ENCODE assay signal across 2 cellular contexts in the genomic region with DNA sequence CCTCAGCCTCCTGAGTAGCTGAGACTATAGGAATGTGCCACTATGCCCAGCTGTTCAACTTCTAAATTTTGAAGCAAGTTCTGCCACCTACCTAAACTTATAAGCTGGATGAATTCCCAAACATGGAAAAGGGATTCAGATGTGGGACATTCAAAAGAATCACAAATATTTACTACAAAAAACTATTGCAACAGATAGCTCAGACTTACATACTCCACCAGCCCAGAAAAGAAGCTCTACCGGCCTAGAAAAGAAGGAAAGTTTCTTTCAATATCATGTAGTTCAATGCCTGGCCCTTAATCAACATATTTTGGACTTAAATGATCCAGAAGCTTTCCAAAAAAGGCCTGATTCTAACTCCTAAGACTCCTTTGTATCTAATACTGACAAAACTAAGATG.
TF ChIP-seq lines count a peak whose summit lies in the region.

No MANE protein-coding gene starts in this region.

TF ChIP-seq in A549, 52 proteins besides CTCF, POLR2A, EP300 and RAD21 (continued from another document):
- TF ChIP-seq, protein P1, sequence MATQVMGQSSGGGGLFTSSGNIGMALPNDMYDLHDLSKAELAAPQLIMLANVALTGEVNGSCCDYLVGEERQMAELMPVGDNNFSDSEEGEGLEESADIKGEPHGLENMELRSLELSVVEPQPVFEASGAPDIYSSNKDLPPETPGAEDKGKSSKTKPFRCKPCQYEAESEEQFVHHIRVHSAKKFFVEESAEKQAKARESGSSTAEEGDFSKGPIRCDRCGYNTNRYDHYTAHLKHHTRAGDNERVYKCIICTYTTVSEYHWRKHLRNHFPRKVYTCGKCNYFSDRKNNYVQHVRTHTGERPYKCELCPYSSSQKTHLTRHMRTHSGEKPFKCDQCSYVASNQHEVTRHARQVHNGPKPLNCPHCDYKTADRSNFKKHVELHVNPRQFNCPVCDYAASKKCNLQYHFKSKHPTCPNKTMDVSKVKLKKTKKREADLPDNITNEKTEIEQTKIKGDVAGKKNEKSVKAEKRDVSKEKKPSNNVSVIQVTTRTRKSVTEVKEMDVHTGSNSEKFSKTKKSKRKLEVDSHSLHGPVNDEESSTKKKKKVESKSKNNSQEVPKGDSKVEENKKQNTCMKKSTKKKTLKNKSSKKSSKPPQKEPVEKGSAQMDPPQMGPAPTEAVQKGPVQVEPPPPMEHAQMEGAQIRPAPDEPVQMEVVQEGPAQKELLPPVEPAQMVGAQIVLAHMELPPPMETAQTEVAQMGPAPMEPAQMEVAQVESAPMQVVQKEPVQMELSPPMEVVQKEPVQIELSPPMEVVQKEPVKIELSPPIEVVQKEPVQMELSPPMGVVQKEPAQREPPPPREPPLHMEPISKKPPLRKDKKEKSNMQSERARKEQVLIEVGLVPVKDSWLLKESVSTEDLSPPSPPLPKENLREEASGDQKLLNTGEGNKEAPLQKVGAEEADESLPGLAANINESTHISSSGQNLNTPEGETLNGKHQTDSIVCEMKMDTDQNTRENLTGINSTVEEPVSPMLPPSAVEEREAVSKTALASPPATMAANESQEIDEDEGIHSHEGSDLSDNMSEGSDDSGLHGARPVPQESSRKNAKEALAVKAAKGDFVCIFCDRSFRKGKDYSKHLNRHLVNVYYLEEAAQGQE (IDR thresholded peaks at IDR 0.05) = no peak
- TF ChIP-seq JUNB (IDR thresholded peaks at IDR 0.05) (no peak), HOXB5 (CRISPR knock-in tag; IDR thresholded peaks at IDR 0.05) (no peak)

TF ChIP-seq in GM23338, 12 proteins besides CTCF, POLR2A, EP300 and RAD21 (continued from another document):
- TF ChIP-seq, protein P2, sequence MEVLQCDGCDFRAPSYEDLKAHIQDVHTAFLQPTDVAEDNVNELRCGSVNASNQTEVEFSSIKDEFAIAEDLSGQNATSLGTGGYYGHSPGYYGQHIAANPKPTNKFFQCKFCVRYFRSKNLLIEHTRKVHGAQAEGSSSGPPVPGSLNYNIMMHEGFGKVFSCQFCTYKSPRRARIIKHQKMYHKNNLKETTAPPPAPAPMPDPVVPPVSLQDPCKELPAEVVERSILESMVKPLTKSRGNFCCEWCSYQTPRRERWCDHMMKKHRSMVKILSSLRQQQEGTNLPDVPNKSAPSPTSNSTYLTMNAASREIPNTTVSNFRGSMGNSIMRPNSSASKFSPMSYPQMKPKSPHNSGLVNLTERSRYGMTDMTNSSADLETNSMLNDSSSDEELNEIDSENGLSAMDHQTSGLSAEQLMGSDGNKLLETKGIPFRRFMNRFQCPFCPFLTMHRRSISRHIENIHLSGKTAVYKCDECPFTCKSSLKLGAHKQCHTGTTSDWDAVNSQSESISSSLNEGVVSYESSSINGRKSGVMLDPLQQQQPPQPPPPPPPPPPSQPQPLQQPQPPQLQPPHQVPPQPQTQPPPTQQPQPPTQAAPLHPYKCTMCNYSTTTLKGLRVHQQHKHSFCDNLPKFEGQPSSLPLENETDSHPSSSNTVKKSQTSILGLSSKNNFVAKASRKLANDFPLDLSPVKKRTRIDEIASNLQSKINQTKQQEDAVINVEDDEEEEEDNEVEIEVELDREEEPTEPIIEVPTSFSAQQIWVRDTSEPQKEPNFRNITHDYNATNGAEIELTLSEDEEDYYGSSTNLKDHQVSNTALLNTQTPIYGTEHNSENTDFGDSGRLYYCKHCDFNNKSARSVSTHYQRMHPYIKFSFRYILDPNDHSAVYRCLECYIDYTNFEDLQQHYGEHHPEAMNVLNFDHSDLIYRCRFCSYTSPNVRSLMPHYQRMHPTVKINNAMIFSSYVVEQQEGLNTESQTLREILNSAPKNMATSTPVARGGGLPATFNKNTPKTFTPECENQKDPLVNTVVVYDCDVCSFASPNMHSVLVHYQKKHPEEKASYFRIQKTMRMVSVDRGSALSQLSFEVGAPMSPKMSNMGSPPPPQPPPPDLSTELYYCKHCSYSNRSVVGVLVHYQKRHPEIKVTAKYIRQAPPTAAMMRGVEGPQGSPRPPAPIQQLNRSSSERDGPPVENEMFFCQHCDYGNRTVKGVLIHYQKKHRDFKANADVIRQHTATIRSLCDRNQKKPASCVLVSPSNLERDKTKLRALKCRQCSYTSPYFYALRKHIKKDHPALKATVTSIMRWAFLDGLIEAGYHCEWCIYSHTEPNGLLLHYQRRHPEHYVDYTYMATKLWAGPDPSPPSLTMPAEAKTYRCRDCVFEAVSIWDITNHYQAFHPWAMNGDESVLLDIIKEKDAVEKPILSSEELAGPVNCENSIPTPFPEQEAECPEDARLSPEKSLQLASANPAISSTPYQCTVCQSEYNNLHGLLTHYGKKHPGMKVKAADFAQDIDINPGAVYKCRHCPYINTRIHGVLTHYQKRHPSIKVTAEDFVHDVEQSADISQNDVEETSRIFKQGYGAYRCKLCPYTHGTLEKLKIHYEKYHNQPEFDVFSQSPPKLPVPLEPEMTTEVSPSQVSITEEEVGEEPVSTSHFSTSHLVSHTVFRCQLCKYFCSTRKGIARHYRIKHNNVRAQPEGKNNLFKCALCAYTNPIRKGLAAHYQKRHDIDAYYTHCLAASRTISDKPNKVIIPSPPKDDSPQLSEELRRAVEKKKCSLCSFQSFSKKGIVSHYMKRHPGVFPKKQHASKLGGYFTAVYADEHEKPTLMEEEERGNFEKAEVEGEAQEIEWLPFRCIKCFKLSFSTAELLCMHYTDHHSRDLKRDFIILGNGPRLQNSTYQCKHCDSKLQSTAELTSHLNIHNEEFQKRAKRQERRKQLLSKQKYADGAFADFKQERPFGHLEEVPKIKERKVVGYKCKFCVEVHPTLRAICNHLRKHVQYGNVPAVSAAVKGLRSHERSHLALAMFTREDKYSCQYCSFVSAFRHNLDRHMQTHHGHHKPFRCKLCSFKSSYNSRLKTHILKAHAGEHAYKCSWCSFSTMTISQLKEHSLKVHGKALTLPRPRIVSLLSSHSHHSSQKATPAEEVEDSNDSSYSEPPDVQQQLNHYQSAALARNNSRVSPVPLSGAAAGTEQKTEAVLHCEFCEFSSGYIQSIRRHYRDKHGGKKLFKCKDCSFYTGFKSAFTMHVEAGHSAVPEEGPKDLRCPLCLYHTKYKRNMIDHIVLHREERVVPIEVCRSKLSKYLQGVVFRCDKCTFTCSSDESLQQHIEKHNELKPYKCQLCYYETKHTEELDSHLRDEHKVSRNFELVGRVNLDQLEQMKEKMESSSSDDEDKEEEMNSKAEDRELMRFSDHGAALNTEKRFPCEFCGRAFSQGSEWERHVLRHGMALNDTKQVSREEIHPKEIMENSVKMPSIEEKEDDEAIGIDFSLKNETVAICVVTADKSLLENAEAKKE (CRISPR knock-in tag; IDR thresholded peaks at IDR 0.05) = no peak
- no peak for TF ChIP-seq ZNF114 (CRISPR knock-in tag; IDR thresholded peaks at IDR 0.05)
- TF ChIP-seq, protein P1 (IDR thresholded peaks at IDR 0.05; ENCODE audit: unreplicated experiment) = no peak
- no peak for TF ChIP-seq POLR2AphosphoS5 (IDR thresholded peaks at IDR 0.05; ENCODE audit: low read depth)
- TF ChIP-seq, protein P3, sequence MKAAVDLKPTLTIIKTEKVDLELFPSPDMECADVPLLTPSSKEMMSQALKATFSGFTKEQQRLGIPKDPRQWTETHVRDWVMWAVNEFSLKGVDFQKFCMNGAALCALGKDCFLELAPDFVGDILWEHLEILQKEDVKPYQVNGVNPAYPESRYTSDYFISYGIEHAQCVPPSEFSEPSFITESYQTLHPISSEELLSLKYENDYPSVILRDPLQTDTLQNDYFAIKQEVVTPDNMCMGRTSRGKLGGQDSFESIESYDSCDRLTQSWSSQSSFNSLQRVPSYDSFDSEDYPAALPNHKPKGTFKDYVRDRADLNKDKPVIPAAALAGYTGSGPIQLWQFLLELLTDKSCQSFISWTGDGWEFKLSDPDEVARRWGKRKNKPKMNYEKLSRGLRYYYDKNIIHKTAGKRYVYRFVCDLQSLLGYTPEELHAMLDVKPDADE (IDR thresholded peaks at IDR 0.05) = no peak
- TF ChIP-seq JUNB (IDR thresholded peaks at IDR 0.05; ENCODE audit: unreplicated experiment) = no peak
